In the genomic region with DNA sequence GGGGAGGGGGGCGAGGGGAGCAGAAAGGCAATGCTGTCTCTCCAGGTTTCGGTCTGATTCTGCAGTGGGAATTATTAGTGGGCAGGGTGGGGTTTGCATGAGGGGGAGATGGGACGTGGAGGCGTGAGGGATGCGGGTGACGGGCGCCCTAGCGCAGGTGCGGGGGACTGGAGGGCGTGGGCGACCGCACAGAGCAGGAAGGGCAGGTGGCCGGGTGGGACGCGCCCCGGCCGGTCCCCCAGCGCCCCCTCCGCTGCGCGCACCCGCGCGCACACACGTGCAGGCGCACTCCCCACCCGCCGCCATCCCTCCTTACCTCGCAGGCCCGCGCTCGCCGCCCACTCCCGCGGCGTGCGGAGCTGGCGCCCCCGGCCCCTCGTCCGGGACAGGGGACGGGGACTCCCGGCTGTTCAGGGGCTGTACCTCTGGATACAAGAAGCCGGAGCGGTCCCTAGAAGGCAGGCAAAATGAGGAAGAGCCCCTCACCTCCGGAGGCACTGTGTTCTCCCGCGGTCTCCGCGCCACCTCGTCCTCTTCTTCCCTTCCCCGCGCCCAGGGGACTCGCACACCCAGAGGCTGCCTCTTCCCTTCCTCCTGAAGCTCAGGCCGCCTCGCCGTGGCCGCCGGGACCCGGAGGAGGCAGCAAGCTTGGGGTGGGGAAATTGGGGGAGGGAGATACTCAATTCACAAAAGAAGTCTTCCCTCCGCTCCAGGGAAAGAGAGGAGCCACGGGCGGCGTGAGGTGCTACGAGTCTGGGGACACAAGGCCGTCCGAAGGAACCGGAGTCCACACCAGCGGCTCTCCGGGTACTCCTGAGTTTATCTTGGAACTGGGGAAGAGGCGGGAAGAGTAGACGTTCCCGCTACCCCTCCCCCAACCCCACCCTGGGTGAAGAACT, we compare ENCODE assay signal across 8 cellular contexts. TPM values are rescaled to one million over a fixed set of nuclear protein-coding genes. Genes with fewer than 3 reads are reported as not detected.
DNase-seq lines count a peak whose midpoint lies in the region; ATAC-seq and TF ChIP-seq lines count a peak whose summit lies in the region.
"Had no signal": no experiment of that assay in that cellular context is flagged by ENCODE, and none has a peak within 500 bp of the region (broad histone marks: within the 10 kb centered on the region; RNA-seq: fewer than 3 reads in every experiment).

No MANE protein-coding gene starts in this region.

- H3K27ac ChIP-seq in OCI-LY1 (ENCODE audit: low read depth, low read length, poor library complexity, severe bottlenecking) (no peak overlapping the region), heart right ventricle (no peak overlapping the region)

- no peaks in the 10 kb centered on the region for H3F3A ChIP-seq in OCI-LY1 (ENCODE audit: insufficient read depth, low read length)

- no peaks in the 10 kb centered on the region for H4K20me1 ChIP-seq in OCI-LY1 (ENCODE audit: insufficient read depth, low read length)

- no peak for DNase-seq in heart right ventricle
- no peak for DNase-seq in retinal pigment epithelial cell (ENCODE audit: low read depth)
- DNase-seq in NCI-H2196 treated with DMSO at 0.1 percent for 48 hours (lab: John Stamatoyannopoulos, UW; ENCODE audit: unreplicated experiment) = no peak
- no peak for DNase-seq in inferior parietal cortex (ENCODE audit: extremely low spot score)

- intact Hi-C loops in heart right ventricle (cut with DNase I) = loop anchor here in 2 of 10 donors (10.0 kb wide), 2 partner anchors 1797 to 1857 kb away; no protein-coding TSS in a partner anchor

- no peaks in the 10 kb centered on the region for H3K79me2 ChIP-seq in OCI-LY1 (ENCODE audit: insufficient read depth, low read length)

- no peaks in the 10 kb centered on the region for H3K36me3 ChIP-seq in OCI-LY1 (ENCODE audit: insufficient read depth, low read length)
- no peaks in the 10 kb centered on the region for H3K36me3 ChIP-seq in heart right ventricle

- TF ChIP-seq CTCF in OCI-LY1 (IDR thresholded peaks at IDR 0.05; ENCODE audit: low read length) (no peak), heart right ventricle (IDR thresholded peaks at IDR 0.05) (no peak), retinal pigment epithelial cell (conservative IDR thresholded peaks at IDR 0.05; ENCODE audit: low read depth, low read length) (no peak)

- H3K4me3 ChIP-seq in OCI-LY1 (ENCODE audit: low read depth, low read length, poor library complexity, severe bottlenecking) (peak overlapping the region; percentile 65), heart right ventricle (peak overlapping the region in 9 of 10 donors; percentile 3 to 51 (median 43)), retinal pigment epithelial cell (ENCODE audit: low read length) (peak overlapping the region; percentile 62)

- H3K9me3 ChIP-seq in OCI-LY1 (ENCODE audit: low read length) (no peaks in the 10 kb centered on the region), heart right ventricle (no peaks in the 10 kb centered on the region)

- H3K4me1 ChIP-seq in OCI-LY1 (ENCODE audit: insufficient read depth, low read length, severe bottlenecking) = peaks cover 19% of the 10 kb centered on the region
- H3K4me1 ChIP-seq in heart right ventricle = peaks cover 0 to 27% (median 16%) of the 10 kb centered on the region in 9 donors

- peak overlapping the region; percentile 74 for H3K4me2 ChIP-seq in OCI-LY1 (ENCODE audit: low read length)

- peak; percentile 26 for ATAC-seq in GM18867 (IDR thresholded peaks at IDR 0.05; ENCODE audit: unreplicated experiment)
- no peak for ATAC-seq in heart right ventricle
- ATAC-seq in GM18519 (IDR thresholded peaks at IDR 0.05; ENCODE audit: low FRiP score, unreplicated experiment) = no peak

- 1% methylated on average over 64 to 73 of the region's 73 CpGs for WGBS in heart right ventricle, 2 donors

- H3K9ac ChIP-seq in OCI-LY1 (ENCODE audit: low read length) = peak overlapping the region; percentile 50; the same call in 1 of the 2 replicates

- no peak overlapping the region; the same call in 1 of the 2 replicates for H2AFZ ChIP-seq in OCI-LY1 (ENCODE audit: low read length)

- no peaks in the 10 kb centered on the region for H3K9me2 ChIP-seq in OCI-LY1 (ENCODE audit: low read depth, low read length)

- H3K27me3 ChIP-seq in OCI-LY1 (ENCODE audit: insufficient read depth, low read length) = no peaks in the 10 kb centered on the region
- peaks cover 4 to 82% (median 58%) of the 10 kb centered on the region in 7 donors for H3K27me3 ChIP-seq in heart right ventricle

RNA-seq across cellular contexts. Expression of a gene that starts 1.3 kb away (rescaled TPM):
- under 1 TPM in 9 of 10 donors, not detected in 1; 0.11 to 0.42 (median 0.18) TPM for total RNA-seq in heart right ventricle
- polyA plus RNA-seq in heart right ventricle = under 1 TPM in 1 of 2 donors, not detected in 1; under 0.01 TPM
- total RNA-seq: RPMI7951 had no signal
